ENCODE assay signal across 8 cellular contexts in genomic region chr17:77404812-77405581, GRCh38.
A peak's percentile ranks its signal among the peaks of the same experiment; 100 is the strongest.
DNase-seq lines count a peak whose midpoint lies in the region; ATAC-seq and TF ChIP-seq lines count a peak whose summit lies in the region.

No MANE protein-coding gene starts in this region.

- peaks cover 10% of the 10 kb centered on the region for H3K36me3 Mint-ChIP-seq in nephron progenitor cell (ENCODE audit: low read depth)

- H3K9me3 Mint-ChIP-seq in nephron progenitor cell = no peaks in the 10 kb centered on the region

- no peak overlapping the region for H3K9ac ChIP-seq in colonic mucosa (ENCODE audit: low read depth in 2 of 2, low read length in 2 of 2)

- H3K27ac ChIP-seq in colonic mucosa (peak overlapping the region; percentile 67), temporal lobe (ENCODE audit: low read depth, low read length) (peak overlapping the region; percentile 13)

- peak; percentile 64 for ATAC-seq in HG03565 (IDR thresholded peaks at IDR 0.05; ENCODE audit: unreplicated experiment)
- ATAC-seq in HG02571 (IDR thresholded peaks at IDR 0.05; ENCODE audit: unreplicated experiment) = no peak

- no peak overlapping the region for H3K4me3 Mint-ChIP-seq in nephron progenitor cell

- H3K27me3 ChIP-seq in colonic mucosa = no peaks in the 10 kb centered on the region

- H3K9me3 ChIP-seq in colonic mucosa = no peaks in the 10 kb centered on the region

- H3K36me3 ChIP-seq in colonic mucosa = no peaks in the 10 kb centered on the region

- H3K4me1 ChIP-seq in colonic mucosa = peaks cover 9% of the 10 kb centered on the region

- no peak overlapping the region for H3K4me3 ChIP-seq in colonic mucosa

- peaks cover 72% of the 10 kb centered on the region for H3K4me1 Mint-ChIP-seq in nephron progenitor cell

- TF ChIP-seq CTCF in colonic mucosa (IDR thresholded peaks at IDR 0.05) (no peak), nephron progenitor cell (IDR thresholded peaks at IDR 0.05) (no peak)

- peaks cover 8% of the 10 kb centered on the region for H3K27me3 Mint-ChIP-seq in nephron progenitor cell (ENCODE audit: low read depth, poor library complexity)

- intact Hi-C loops in colonic mucosa (cut with DNase I) = no loop called here

- TF ChIP-seq POLR2A in GM19193 (IDR thresholded peaks at IDR 0.05; ENCODE audit: extremely low read depth, insufficient read depth, insufficient read length) = peak; percentile 39

- peak overlapping the region; percentile 79 for H3K27ac Mint-ChIP-seq in nephron progenitor cell

- DNase-seq in activated CD4-positive, alpha-beta T cell treated with anti-CD3 and anti-CD28 coated beads for 24 hours (ENCODE audit: low read depth in 2 of 2) = peak; percentile 68 to 76
- DNase-seq in colonic mucosa = peak; percentile 62
- no peak for DNase-seq in nephron progenitor cell
- DNase-seq in inferior parietal cortex (ENCODE audit: extremely low spot score) = no peak

Comparison
In these comparisons a context has a peak if more than half of its experiments do, and no peak if none do; other contexts are left out.
1. DNase-seq: peak in activated CD4-positive, alpha-beta T cell treated with anti-CD3 and anti-CD28 coated beads for 24 hours (2 of 2) and colonic mucosa (single experiment); none in nephron progenitor cell (single experiment) and inferior parietal cortex (single experiment).